ENCODE assay signal across 28 cellular contexts in genomic region chr9:91946825-91947224, GRCh38. TPM values are rescaled to one million over a fixed set of nuclear protein-coding genes. Genes with fewer than 3 reads are reported as not detected.
A peak's percentile ranks its signal among the peaks of the same experiment; 100 is the strongest.
DNase-seq lines count a peak whose midpoint lies in the region; TF ChIP-seq lines count a peak whose summit lies in the region.
"Had no signal": no experiment of that assay in that cellular context is flagged by ENCODE, and none has a peak within 500 bp of the region (broad histone marks: within the 10 kb centered on the region; RNA-seq: fewer than 3 reads in every experiment).

No MANE protein-coding gene starts in this region.

- H3F3A ChIP-seq in SK-N-SH (replicated peaks; ENCODE audit: insufficient read depth), result no peaks in the 10 kb centered on the region

- H2AFZ ChIP-seq in mesenchymal stem cell (ENCODE audit: low read depth, low read length), result no peak overlapping the region
- no peak overlapping the region for H2AFZ ChIP-seq in SK-N-SH (ENCODE audit: low read depth)

- H2BK120ac ChIP-seq in mesenchymal stem cell (ENCODE audit: low read depth, low read length), result no peak overlapping the region

- H3K79me1 ChIP-seq in mesenchymal stem cell (replicated peaks; ENCODE audit: low read length, poor library complexity, severe bottlenecking), result peaks cover 28% of the 10 kb centered on the region

- 36% methylated on average over 1 of the region's 2 CpGs for WGBS in mesenchymal stem cell
- 78 to 80% methylated on average over 2 of the region's 2 CpGs for WGBS in sigmoid colon, 2 donors
- WGBS in SK-N-SH (ENCODE audit: low lambda C conversion rate), result 61% methylated on average over 2 of the region's 2 CpGs

- no peak for TF ChIP-seq RAD21 in SK-N-SH (IDR thresholded peaks at IDR 0.05; ENCODE audit: low read length)

- H4K91ac ChIP-seq in mesenchymal stem cell (ENCODE audit: low read length), result no peak overlapping the region

- no peaks in the 10 kb centered on the region for H3K9me2 ChIP-seq in SK-N-SH

- H3K36me3 ChIP-seq in colonic mucosa, result no peaks in the 10 kb centered on the region
- no peaks in the 10 kb centered on the region for H3K36me3 ChIP-seq in mesenchymal stem cell (ENCODE audit: control insufficient read depth in 1 of 2, insufficient read depth in 2 of 2, low read depth in 1 of 2, low read length in 2 of 2)
- H3K36me3 ChIP-seq in sigmoid colon, result no peaks in the 10 kb centered on the region
- H3K36me3 ChIP-seq in SK-N-SH (replicated peaks in 1 of 2; ENCODE audit: control insufficient read depth in 1 of 2, insufficient read depth in 2 of 2, low read length in 1 of 2), result no peaks in the 10 kb centered on the region
- H3K36me3 ChIP-seq: BLaER1, Peyer's patch, SJCRH30, tibial artery had no signal

- H4K20me1 ChIP-seq in SK-N-SH (ENCODE audit: insufficient read depth), result no peaks in the 10 kb centered on the region

- no peak overlapping the region for H4K8ac ChIP-seq in mesenchymal stem cell (ENCODE audit: low read length)

- no peak for TF ChIP-seq CTCF in colonic mucosa (IDR thresholded peaks at IDR 0.05)
- no peak for TF ChIP-seq CTCF in sigmoid colon (IDR thresholded peaks at IDR 0.05)
- TF ChIP-seq CTCF in HFFc6 (IDR thresholded peaks at IDR 0.05), result no peak
- no peak for TF ChIP-seq CTCF in SK-N-SH (IDR thresholded peaks at IDR 0.05)

- no peak overlapping the region for H2BK5ac ChIP-seq in mesenchymal stem cell (ENCODE audit: low read depth, low read length, poor library complexity, severe bottlenecking)

- no peak overlapping the region for H2BK12ac ChIP-seq in mesenchymal stem cell (ENCODE audit: low read length in 2 of 2)

- no peak for TF ChIP-seq POLR2A in sigmoid colon (IDR thresholded peaks at IDR 0.05)

- POLR2A ChIA-PET in SK-N-SH (lab: Yijun Ruan, JAX), result no interaction called here

- H3K4me3 ChIP-seq in colonic mucosa, result no peak overlapping the region
- no peak overlapping the region for H3K4me3 ChIP-seq in mesenchymal stem cell (ENCODE audit: insufficient read depth in 1 of 2, low read depth in 1 of 2, low read length in 2 of 2)
- peak overlapping the region in 1 of 4 donors; percentile 66 for H3K4me3 ChIP-seq in sigmoid colon
- no peak overlapping the region for H3K4me3 ChIP-seq in SK-N-SH (ENCODE audit: low read depth in 2 of 2, low read length in 1 of 2)
- H3K4me3 ChIP-seq: BLaER1, Peyer's patch, SJCRH30, tibial artery had no signal

- TF ChIP-seq EP300 in sigmoid colon (IDR thresholded peaks at IDR 0.05), result no peak
- TF ChIP-seq EP300 in SK-N-SH (IDR thresholded peaks at IDR 0.05; ENCODE audit: borderline replicate concordance in 1 of 2, low read depth in 1 of 2, low read length in 1 of 2), result no peak

- H3K18ac ChIP-seq in mesenchymal stem cell (ENCODE audit: low read depth in 1 of 2, low read length in 2 of 2), result no peak overlapping the region

- no peaks in the 10 kb centered on the region for H3K79me2 ChIP-seq in SK-N-SH (ENCODE audit: insufficient read depth)

- H3K4me2 ChIP-seq in mesenchymal stem cell (ENCODE audit: low read length, poor library complexity, severe bottlenecking), result no peak overlapping the region
- H3K4me2 ChIP-seq in SK-N-SH, result no peak overlapping the region
- H3K4me2 ChIP-seq: BLaER1 had no signal

- H3K27me3 ChIP-seq in colonic mucosa (peaks cover 27% of the 10 kb centered on the region), mesenchymal stem cell (ENCODE audit: control insufficient read depth in 1 of 2, insufficient read depth in 1 of 2, low read length in 2 of 2) (peaks cover 0 to 14% of the 10 kb centered on the region in 2 experiments), sigmoid colon (peaks cover 0 to 15% (median 0%) of the 10 kb centered on the region in 3 donors), SK-N-SH (ENCODE audit: insufficient read depth) (peaks cover 33% of the 10 kb centered on the region)

- H3K4me1 ChIP-seq in colonic mucosa, result no peaks in the 10 kb centered on the region
- peaks cover 9% of the 10 kb centered on the region for H3K4me1 ChIP-seq in mesenchymal stem cell (ENCODE audit: control insufficient read depth, insufficient read depth, low read depth, low read length)
- H3K4me1 ChIP-seq in sigmoid colon, result peaks cover 0 to 67% (median 62%) of the 10 kb centered on the region in 4 donors
- peaks cover 0 to 12% of the 10 kb centered on the region in 2 experiments; a peak in 2 of 4 replicates for H3K4me1 ChIP-seq in SK-N-SH (ENCODE audit: control insufficient read depth in 1 of 2, insufficient read depth in 2 of 2, low read depth in 1 of 2, low read length in 1 of 2)
- H3K4me1 ChIP-seq: SJCRH30 had no signal

- DNase-seq in H4 (ENCODE audit: low spot score), result peak; percentile 52
- no peak for DNase-seq in colonic mucosa
- peak; percentile 65 for DNase-seq in mesenchymal stem cell
- no peak for DNase-seq in sigmoid colon
- DNase-seq in HFFc6, result no peak
- DNase-seq in NCI-H2029 treated with DMSO at 0.1 percent for 48 hours (lab: John Stamatoyannopoulos, UW), result no peak
- DNase-seq in pons (ENCODE audit: low spot score), result no peak
- no peak for DNase-seq in SK-N-SH
- DNase-seq: ACHN; activated CD4-positive, alpha-beta T cell treated with anti-CD3 and anti-CD28 coated beads for 48 hours; activated naive CD4-positive, alpha-beta T cell treated with anti-CD3 and anti-CD28 coated beads, Interleukin-2, amount 50 U/mL, for 16 hours; aorta; effector memory CD4-positive, alpha-beta T cell; EL; H7; left colon; midbrain; NCI-H1417 treated with DMSO at 0.1 percent for 48 hours; NCI-H510A; Peyer's patch; SJCRH30; stimulated activated CD4-positive, alpha-beta T cell treated with anti-CD3 and anti-CD28 coated beads, Interleukin-4, amount 100 ng/mL, for 1 hour; stimulated activated naive CD4-positive, alpha-beta T cell; tibial artery had no signal

- peaks cover under 1% of the 10 kb centered on the region for H3K9me3 Mint-ChIP-seq in HFFc6
- H3K9me3 Mint-ChIP-seq: T-helper 1 cell treated with Interleukin-12 subunit alpha and Interleukin-12 subunit beta and Interleukin-4 antibody, amounts not matched to agents 30 μg/mL and 1 μg/mL, for 36 hours had no signal

- H3K23ac ChIP-seq in mesenchymal stem cell (ENCODE audit: low read length in 2 of 2), result no peak overlapping the region

- peaks cover 39% of the 10 kb centered on the region for H3K27me3 Mint-ChIP-seq in HFFc6 (ENCODE audit: insufficient read depth)

- H3K4me1 Mint-ChIP-seq in HFFc6 (ENCODE audit: low read depth), result peaks cover 8% of the 10 kb centered on the region

- H3K27ac Mint-ChIP-seq in HFFc6, result no peak overlapping the region
- H3K27ac Mint-ChIP-seq: T-helper 1 cell treated with Interleukin-12 subunit alpha and Interleukin-12 subunit beta and Interleukin-4 antibody, amounts not matched to agents 30 μg/mL and 1 μg/mL, for 36 hours had no signal

- CTCF ChIA-PET in SK-N-SH (lab: Yijun Ruan, JAX), result interaction anchor here (1.6 to 20.1 kb wide), 7 partner anchors 7 to 178 kb away, joined by 5 to 495 read pairs (median 6); no protein-coding TSS in a partner anchor

- no peaks in the 10 kb centered on the region for H3K36me3 Mint-ChIP-seq in HFFc6 (ENCODE audit: low read depth)

- H3K9ac ChIP-seq in colonic mucosa (ENCODE audit: low read depth in 2 of 2, low read length in 2 of 2), result no peak overlapping the region
- H3K9ac ChIP-seq in mesenchymal stem cell (ENCODE audit: low read length), result no peak overlapping the region
- H3K9ac ChIP-seq in SK-N-SH, result no peak overlapping the region
- H3K9ac ChIP-seq: BLaER1 had no signal

- H3K27ac ChIP-seq in colonic mucosa (peak overlapping the region; percentile 34), mesenchymal stem cell (ENCODE audit: low read length, poor library complexity, severe bottlenecking) (no peak overlapping the region), sigmoid colon (peak overlapping the region; percentile 88 to 95 (median 92)), SK-N-SH (ENCODE audit: low read depth in 2 of 2, low read length in 1 of 2) (no peak overlapping the region)
- H3K27ac ChIP-seq: BLaER1, HL-60, SJCRH30, tibial artery had no signal

- H3K9me3 ChIP-seq in colonic mucosa (no peaks in the 10 kb centered on the region), mesenchymal stem cell (ENCODE audit: control insufficient read depth, low read length) (no peaks in the 10 kb centered on the region), sigmoid colon (no peaks in the 10 kb centered on the region), SK-N-SH (no peaks in the 10 kb centered on the region)
- H3K9me3 ChIP-seq: BLaER1, Peyer's patch, SJCRH30 had no signal

- H3K4ac ChIP-seq in mesenchymal stem cell (ENCODE audit: low read depth in 1 of 2, low read length in 2 of 2), result no peak overlapping the region

- H2BK15ac ChIP-seq in mesenchymal stem cell (ENCODE audit: low read depth, poor library complexity, severe bottlenecking), result no peak overlapping the region

- intact Hi-C loops in colonic mucosa (cut with DNase I), result no loop called here
- intact Hi-C loops in sigmoid colon (cut with DNase I), result loop anchor here (2.0 to 5.0 kb wide), 2 partner anchors 74 to 525 kb away; partner anchors contain the start of gene NFIL3

- no peak overlapping the region for H3K14ac ChIP-seq in mesenchymal stem cell (ENCODE audit: low read length in 2 of 2)

- H3K4me3 Mint-ChIP-seq in HFFc6, result no peak overlapping the region
- H3K4me3 Mint-ChIP-seq: T-helper 1 cell treated with Interleukin-12 subunit alpha and Interleukin-12 subunit beta and Interleukin-4 antibody, amounts not matched to agents 30 μg/mL and 1 μg/mL, for 36 hours had no signal

- H2AK5ac ChIP-seq in mesenchymal stem cell (ENCODE audit: low read length, severe bottlenecking), result no peak overlapping the region

TF ChIP-seq in SK-N-SH, 30 proteins besides CTCF, POLR2A, EP300 and RAD21 (continues in another document):
- TF ChIP-seq IRF3 (IDR thresholded peaks at IDR 0.05; ENCODE audit: low read depth, low read length) (no peak), NRF1 (IDR thresholded peaks at IDR 0.05; ENCODE audit: low read depth, low read length) (no peak), MEF2A (IDR thresholded peaks at IDR 0.05; ENCODE audit: borderline replicate concordance, low read depth) (no peak)

RNA-seq across cellular contexts. Expression of gene ROR2, which starts 3.2 kb away (rescaled TPM):
- 1.5 and 1.8 TPM in 2 replicates for total RNA-seq in H4 (2014; rRNA removed; shearing (Covaris generic))
- 1 to 10 TPM; 1.7 to 9.1 TPM for total RNA-seq in colonic mucosa
- polyA plus RNA-seq in mesenchymal stem cell (2013, experiment 1 of 2), result 7.6 TPM
- polyA plus RNA-seq in mesenchymal stem cell (2013, experiment 2 of 2), result 7.8 TPM
- total RNA-seq in sigmoid colon, result 10 to 100 TPM; 51.4 to 81.7 (median 59.8) TPM
- 1 to 10 TPM in 2 of 3 donors, under 1 TPM in 1; 0.46 to 7.6 (median 1.2) TPM for polyA plus RNA-seq in sigmoid colon
- total RNA-seq in HFFc6 (2021; fragmentation: NEBNext Ultra II Directional; extraction: Animal tissue kit (Norgen Biotek cat#: 25700)), result under 1 TPM in 1 of 6 experiments, not detected in 5; 0.09 TPM
- polyA plus RNA-seq in SK-N-SH (2012; rRNA removed), result 0.34 and 0.43 TPM in 2 replicates
- 0.30 and 0.52 TPM in 2 replicates for polyA plus RNA-seq in SK-N-SH (2012; cell fraction: cytosol; rRNA removed)
- 0.43 and 1.3 TPM in 2 replicates for polyA plus RNA-seq in SK-N-SH (2012; cell fraction: nucleus; rRNA removed)
- total RNA-seq: pulmonary artery endothelial cell, SJCRH30 had no signal
- polyA plus RNA-seq: aorta had no signal

Comparison
In these comparisons a context has a peak if more than half of its experiments do, and no peak if none do; other contexts are left out.
1. DNase-seq: peak in H4 (single experiment) and mesenchymal stem cell (single experiment); none in colonic mucosa (single experiment), sigmoid colon (single experiment), HFFc6 (single experiment), NCI-H2029 treated with DMSO at 0.1 percent for 48 hours (single experiment), pons (single experiment) and SK-N-SH (single experiment).
2. H3K27ac ChIP-seq: peak in colonic mucosa (single experiment) and sigmoid colon (4 of 4); none in mesenchymal stem cell (single experiment) and SK-N-SH (0 of 2).
3. RNA of gene ROR2, which starts 3.2 kb away (total RNA-seq): 51.4 to 81.7 TPM in sigmoid colon; 1.7 to 9.1 TPM in colonic mucosa, 1.5 to 1.8 TPM in H4 and 0.09 TPM in HFFc6; every median in the first group is over 4 times any median in the second.